ENCODE assay signal across 12 cellular contexts in the genomic region with DNA sequence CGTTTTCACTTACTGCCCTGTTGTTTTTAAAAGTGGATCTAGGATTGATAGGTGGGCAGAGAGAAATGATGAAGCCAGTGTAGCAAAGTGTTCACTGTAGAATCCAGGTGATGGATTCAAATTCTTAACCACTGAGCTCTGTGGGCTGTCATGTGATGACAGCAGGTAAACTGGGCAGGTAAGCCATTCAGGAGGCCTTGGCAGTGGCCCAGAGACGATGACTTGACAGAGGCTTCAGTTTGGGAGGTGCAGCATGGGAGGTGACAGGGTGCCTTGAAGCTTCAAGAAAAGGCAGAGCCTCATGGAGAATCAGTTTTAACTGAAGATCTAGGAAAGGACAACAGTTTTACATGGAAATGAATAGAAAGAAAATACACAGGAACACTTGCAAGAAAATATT. TPM values are rescaled to one million over a fixed set of nuclear protein-coding genes. Genes with fewer than 3 reads are reported as not detected.
DNase-seq lines count a peak whose midpoint lies in the region; ATAC-seq and TF ChIP-seq lines count a peak whose summit lies in the region.
"Had no signal": no experiment of that assay in that cellular context is flagged by ENCODE, and none has a peak within 500 bp of the region (broad histone marks: within the 10 kb centered on the region; RNA-seq: fewer than 3 reads in every experiment).

No MANE protein-coding gene starts in this region.

- H3K9ac ChIP-seq in BLaER1, result 0 out of 2 replicates have a peak overlapping the region, but pooled peaks have one; percentile 92

- H4K20me1 ChIP-seq in BLaER1 (peaks cover 68% of the 10 kb centered on the region), GM23338 (replicated peaks; ENCODE audit: insufficient read depth) (peaks cover 11% of the 10 kb centered on the region)

- H3K36me3 ChIP-seq in BLaER1 (peaks cover 49% of the 10 kb centered on the region), GM23338 (ENCODE audit: insufficient read depth) (no peaks in the 10 kb centered on the region)
- H3K36me3 ChIP-seq: ovary had no signal

- ATAC-seq in GM23338 (no peak), HG02571 (IDR thresholded peaks at IDR 0.05; ENCODE audit: unreplicated experiment) (no peak), HG03139 (IDR thresholded peaks at IDR 0.05; ENCODE audit: unreplicated experiment) (no peak)
- no peak for ATAC-seq in activated CD8-positive, alpha-beta T cell treated with anti-CD3 and anti-CD28 coated beads, Interleukin-2, amount 10 ng/mL, durations not matched to agents 7 days and 5 days

- H3K4me1 ChIP-seq in BLaER1 (peaks cover 43% of the 10 kb centered on the region), GM23338 (ENCODE audit: insufficient read depth) (peaks cover 5% of the 10 kb centered on the region)

- peak overlapping the region; percentile 90; the same call in 1 of the 3 replicates for H3K4me3 Mint-ChIP-seq in GM23338
- peak overlapping the region; percentile 44 for H3K4me3 Mint-ChIP-seq in activated CD8-positive, alpha-beta T cell treated with anti-CD3 and anti-CD28 coated beads, Interleukin-2, amount 10 ng/mL, durations not matched to agents 7 days and 5 days
- peak overlapping the region; percentile 83 to 89 (median 86) for H3K4me3 Mint-ChIP-seq in immature natural killer cell

- no peaks in the 10 kb centered on the region for H3K9me3 ChIP-seq in BLaER1
- H3K9me3 ChIP-seq: ovary, SJCRH30 had no signal

- H3K9me3 Mint-ChIP-seq in GM23338 (no peaks in the 10 kb centered on the region), immature natural killer cell (no peaks in the 10 kb centered on the region)
- no peaks in the 10 kb centered on the region for H3K9me3 Mint-ChIP-seq in activated CD8-positive, alpha-beta T cell treated with anti-CD3 and anti-CD28 coated beads, Interleukin-2, amount 10 ng/mL, durations not matched to agents 7 days and 5 days (ENCODE audit: insufficient read depth)

- H3K27me3 Mint-ChIP-seq in GM23338 (ENCODE audit: insufficient read depth, low read depth, poor library complexity) (peaks cover 12% of the 10 kb centered on the region), immature natural killer cell (ENCODE audit: low read depth in 3 of 3) (peaks cover 0 to 7% (median 0%) of the 10 kb centered on the region in 3 donors)
- no peaks in the 10 kb centered on the region for H3K27me3 Mint-ChIP-seq in activated CD8-positive, alpha-beta T cell treated with anti-CD3 and anti-CD28 coated beads, Interleukin-2, amount 10 ng/mL, durations not matched to agents 7 days and 5 days (ENCODE audit: low read depth)

- POLR2A ChIA-PET in activated CD8-positive, alpha-beta T cell treated with anti-CD3 and anti-CD28 coated beads, Interleukin-2, amount 10 ng/mL, durations not matched to agents 7 days and 5 days (lab: Charles Lee), result interaction anchor here (1.0 kb wide), 1 partner anchor 33 kb away, joined by 5 read pairs; a partner anchor contains a TSS

- H3K4me2 ChIP-seq in BLaER1 (peak overlapping the region; percentile 76), GM23338 (no peak overlapping the region)

- H3K27me3 ChIP-seq in BLaER1 (no peaks in the 10 kb centered on the region), GM23338 (ENCODE audit: insufficient read depth) (no peaks in the 10 kb centered on the region)
- H3K27me3 ChIP-seq: ovary, SJCRH30 had no signal

- H3K4me1 Mint-ChIP-seq in GM23338 (peaks cover 22% of the 10 kb centered on the region), immature natural killer cell (peaks cover 36 to 59% of the 10 kb centered on the region in 2 donors)
- H3K4me1 Mint-ChIP-seq in activated CD8-positive, alpha-beta T cell treated with anti-CD3 and anti-CD28 coated beads, Interleukin-2, amount 10 ng/mL, durations not matched to agents 7 days and 5 days (ENCODE audit: low read depth), result peaks cover 69% of the 10 kb centered on the region

- no peak for DNase-seq in GM23338 (ENCODE audit: low spot score)
- DNase-seq in activated CD8-positive, alpha-beta T cell treated with anti-CD3 and anti-CD28 coated beads, Interleukin-2, amount 10 ng/mL, durations not matched to agents 7 days and 5 days, result no peak
- DNase-seq in immature natural killer cell, result no peak
- no peak for DNase-seq in AG08396 (ENCODE audit: low spot score)
- DNase-seq in GM10266 (ENCODE audit: extremely low spot score), result no peak
- DNase-seq: DMS79 treated with DMSO at 0.1 percent for 48 hours, NCI-H2081 treated with DMSO at 0.1 percent for 48 hours, ovary, SJCRH30 had no signal

- TF ChIP-seq CTCF in GM23338 (conservative IDR thresholded peaks at IDR 0.05; ENCODE audit: low read depth in 2 of 2), result no peak
- TF ChIP-seq CTCF in GM10266 (IDR thresholded peaks at IDR 0.05; ENCODE audit: control insufficient read depth, insufficient read depth, low read depth, missing control alignments), result no peak

- H3K9me2 ChIP-seq in GM23338 (ENCODE audit: insufficient read depth), result no peaks in the 10 kb centered on the region

- H3F3A ChIP-seq in GM23338 (replicated peaks; ENCODE audit: low read depth), result no peaks in the 10 kb centered on the region

- H3K27ac ChIP-seq in BLaER1, result no peak overlapping the region
- H3K27ac ChIP-seq in GM23338 (ENCODE audit: low read depth), result no peak overlapping the region
- H3K27ac ChIP-seq: ovary, SJCRH30 had no signal

- H3K27ac Mint-ChIP-seq in GM23338 (no peak overlapping the region), immature natural killer cell (peak overlapping the region in 4 of 6 donors; percentile 11 to 36 (median 22))
- H3K27ac Mint-ChIP-seq in activated CD8-positive, alpha-beta T cell treated with anti-CD3 and anti-CD28 coated beads, Interleukin-2, amount 10 ng/mL, durations not matched to agents 7 days and 5 days, result peak overlapping the region; percentile 72

- H3K36me3 Mint-ChIP-seq in GM23338 (ENCODE audit: low read depth) (peaks cover 5% of the 10 kb centered on the region; the same call in 2 of the 3 replicates), immature natural killer cell (no peaks in the 10 kb centered on the region)
- peaks cover 37% of the 10 kb centered on the region for H3K36me3 Mint-ChIP-seq in activated CD8-positive, alpha-beta T cell treated with anti-CD3 and anti-CD28 coated beads, Interleukin-2, amount 10 ng/mL, durations not matched to agents 7 days and 5 days (ENCODE audit: low read depth)

- CTCF ChIA-PET in activated CD8-positive, alpha-beta T cell treated with anti-CD3 and anti-CD28 coated beads, Interleukin-2, amount 10 ng/mL, durations not matched to agents 7 days and 5 days (lab: Charles Lee), result interaction anchor here (2.7 kb wide), 1 partner anchor 33 kb away, joined by 15 read pairs; a partner anchor contains a TSS

- no peak overlapping the region for H2AFZ ChIP-seq in GM23338

- H3K4me3 ChIP-seq in BLaER1, result no peak overlapping the region
- H3K4me3 ChIP-seq in GM23338, result no peak overlapping the region
- H3K4me3 ChIP-seq: SJCRH30 had no signal

- peaks cover 63% of the 10 kb centered on the region for H3K79me2 ChIP-seq in GM23338 (replicated peaks; ENCODE audit: insufficient read depth)

TF ChIP-seq in GM23338, 12 proteins besides CTCF, POLR2A, EP300 and RAD21 (continues in another document):
- TF ChIP-seq NANOG (IDR thresholded peaks at IDR 0.05; ENCODE audit: borderline replicate concordance) (no peak), ZNF114 (CRISPR knock-in tag; IDR thresholded peaks at IDR 0.05) (no peak), CREB1 (CRISPR knock-in tag; IDR thresholded peaks at IDR 0.05; ENCODE audit: low read depth) (no peak), JUNB (IDR thresholded peaks at IDR 0.05; ENCODE audit: unreplicated experiment) (no peak)
- TF ChIP-seq, protein P1, sequence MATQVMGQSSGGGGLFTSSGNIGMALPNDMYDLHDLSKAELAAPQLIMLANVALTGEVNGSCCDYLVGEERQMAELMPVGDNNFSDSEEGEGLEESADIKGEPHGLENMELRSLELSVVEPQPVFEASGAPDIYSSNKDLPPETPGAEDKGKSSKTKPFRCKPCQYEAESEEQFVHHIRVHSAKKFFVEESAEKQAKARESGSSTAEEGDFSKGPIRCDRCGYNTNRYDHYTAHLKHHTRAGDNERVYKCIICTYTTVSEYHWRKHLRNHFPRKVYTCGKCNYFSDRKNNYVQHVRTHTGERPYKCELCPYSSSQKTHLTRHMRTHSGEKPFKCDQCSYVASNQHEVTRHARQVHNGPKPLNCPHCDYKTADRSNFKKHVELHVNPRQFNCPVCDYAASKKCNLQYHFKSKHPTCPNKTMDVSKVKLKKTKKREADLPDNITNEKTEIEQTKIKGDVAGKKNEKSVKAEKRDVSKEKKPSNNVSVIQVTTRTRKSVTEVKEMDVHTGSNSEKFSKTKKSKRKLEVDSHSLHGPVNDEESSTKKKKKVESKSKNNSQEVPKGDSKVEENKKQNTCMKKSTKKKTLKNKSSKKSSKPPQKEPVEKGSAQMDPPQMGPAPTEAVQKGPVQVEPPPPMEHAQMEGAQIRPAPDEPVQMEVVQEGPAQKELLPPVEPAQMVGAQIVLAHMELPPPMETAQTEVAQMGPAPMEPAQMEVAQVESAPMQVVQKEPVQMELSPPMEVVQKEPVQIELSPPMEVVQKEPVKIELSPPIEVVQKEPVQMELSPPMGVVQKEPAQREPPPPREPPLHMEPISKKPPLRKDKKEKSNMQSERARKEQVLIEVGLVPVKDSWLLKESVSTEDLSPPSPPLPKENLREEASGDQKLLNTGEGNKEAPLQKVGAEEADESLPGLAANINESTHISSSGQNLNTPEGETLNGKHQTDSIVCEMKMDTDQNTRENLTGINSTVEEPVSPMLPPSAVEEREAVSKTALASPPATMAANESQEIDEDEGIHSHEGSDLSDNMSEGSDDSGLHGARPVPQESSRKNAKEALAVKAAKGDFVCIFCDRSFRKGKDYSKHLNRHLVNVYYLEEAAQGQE (IDR thresholded peaks at IDR 0.05; ENCODE audit: unreplicated experiment), result no peak

RNA-seq across cellular contexts. Expression of a gene that starts 2.0 kb away (rescaled TPM):
- total RNA-seq in GM23338 (2014; rRNA removed; shearing (Covaris generic)), result 28.7 and 29.4 TPM in 2 replicates
- polyA plus RNA-seq in GM23338 (2016; fragmentation: Nextera tagmentation; extraction: Ambion mirVana) (117 and 127 TPM in 2 replicates), immature natural killer cell (100 to 1,000 TPM in 1 of 3 donors, 10 to 100 TPM in 2; 65.1 to 129 (median 70.2) TPM)
- 10 to 100 TPM; 55.8 to 59.1 TPM for total RNA-seq in activated CD8-positive, alpha-beta T cell treated with anti-CD3 and anti-CD28 coated beads, Interleukin-2, amount 10 ng/mL, durations not matched to agents 7 days and 5 days

RNA-seq across cellular contexts. Expression of a gene that starts 33.1 kb away (rescaled TPM):
- total RNA-seq in GM23338 (2014; rRNA removed; shearing (Covaris generic)), result 24.2 and 25.9 TPM in 2 replicates
- polyA plus RNA-seq in GM23338 (2016; fragmentation: Nextera tagmentation; extraction: Ambion mirVana) (20.7 and 27.2 TPM in 2 replicates), immature natural killer cell (10 to 100 TPM; 11.2 to 19.0 (median 11.3) TPM)
- 10 to 100 TPM; 17.4 to 20.8 TPM for total RNA-seq in activated CD8-positive, alpha-beta T cell treated with anti-CD3 and anti-CD28 coated beads, Interleukin-2, amount 10 ng/mL, durations not matched to agents 7 days and 5 days

RNA-seq across cellular contexts. Expression of a gene that starts 33.2 kb away (rescaled TPM):
- total RNA-seq in GM23338 (2014; rRNA removed; shearing (Covaris generic)), result not detected in 2 replicates
- polyA plus RNA-seq in GM23338 (2016; fragmentation: Nextera tagmentation; extraction: Ambion mirVana) (0.21 TPM in 1 of 2 replicates, not detected in the other), immature natural killer cell (1 to 10 TPM in 2 of 3 donors, not detected in 1; 1.3 to 3.2 TPM)
- not detected for total RNA-seq in activated CD8-positive, alpha-beta T cell treated with anti-CD3 and anti-CD28 coated beads, Interleukin-2, amount 10 ng/mL, durations not matched to agents 7 days and 5 days
